8 cellular contexts compared by ENCODE assay signal in genomic region chr2:166375736-166376487, GRCh38. TPM values are rescaled to one million over a fixed set of nuclear protein-coding genes. Genes with fewer than 3 reads are reported as not detected.
DNase-seq lines count a peak whose midpoint lies in the region; ATAC-seq and FAIRE-seq lines count a peak whose summit lies in the region.

Gene SCN9A (minus strand): TSS chr2:166375944. CDS start chr2:166311756, 64,188 bp downstream.

- H3K9me3 Mint-ChIP-seq in activated CD4-positive, alpha-beta T cell treated with anti-CD3 and anti-CD28 coated beads, Interleukin-2, amount 10 ng/mL, durations not matched to agents 24 days and 14 days = peaks cover 4% of the 10 kb centered on the region
- H3K9me3 Mint-ChIP-seq in naive thymus-derived CD8-positive, alpha-beta T cell = peaks cover 0 to 2% (median 0%) of the 10 kb centered on the region in 9 donors

- WGBS in urinary bladder = under 1% methylated on average over 45 of the region's 45 CpGs

- FAIRE-seq in frontal cortex (lab: Jason Lieb, UNC) = no peak

- intact Hi-C loops in activated CD4-positive, alpha-beta T cell treated with anti-CD3 and anti-CD28 coated beads, Interleukin-2, amount 10 ng/mL, durations not matched to agents 24 days and 14 days (cut with micrococcal nuclease) = no loop called here

- no peaks in the 10 kb centered on the region for H3K36me3 Mint-ChIP-seq in activated CD4-positive, alpha-beta T cell treated with anti-CD3 and anti-CD28 coated beads, Interleukin-2, amount 10 ng/mL, durations not matched to agents 24 days and 14 days (ENCODE audit: low read depth)
- no peaks in the 10 kb centered on the region for H3K36me3 Mint-ChIP-seq in naive thymus-derived CD8-positive, alpha-beta T cell

- H3K4me3 Mint-ChIP-seq in activated CD4-positive, alpha-beta T cell treated with anti-CD3 and anti-CD28 coated beads, Interleukin-2, amount 10 ng/mL, durations not matched to agents 24 days and 14 days = peak within 1 kb of the TSS; percentile 77
- H3K4me3 Mint-ChIP-seq in naive thymus-derived CD8-positive, alpha-beta T cell = peak within 1 kb of the TSS; percentile 52 to 85 (median 74)

- H3K4me1 ChIP-seq in urinary bladder (ENCODE audit: insufficient read depth) = no peaks in the 10 kb centered on the region

- H3K27me3 Mint-ChIP-seq in activated CD4-positive, alpha-beta T cell treated with anti-CD3 and anti-CD28 coated beads, Interleukin-2, amount 10 ng/mL, durations not matched to agents 24 days and 14 days = peaks cover 40% of the 10 kb centered on the region
- peaks cover 13 to 32% (median 22%) of the 10 kb centered on the region in 5 donors for H3K27me3 Mint-ChIP-seq in naive thymus-derived CD8-positive, alpha-beta T cell

- DNase-seq in activated CD4-positive, alpha-beta T cell treated with anti-CD3 and anti-CD28 coated beads, Interleukin-2, amount 10 ng/mL, durations not matched to agents 24 days and 14 days = peak; percentile 80
- DNase-seq in activated CD4-positive, alpha-beta T cell treated with anti-CD3 and anti-CD28 coated beads for 1 hour = no peak
- DNase-seq in NCI-H2196 treated with DMSO at 0.1 percent for 48 hours (lab: John Stamatoyannopoulos, UW; ENCODE audit: unreplicated experiment) (peak; percentile 77), frontal cortex (ENCODE audit: low spot score in 2 of 2) (peak; percentile 38 to 53)
- DNase-seq in activated CD8-positive, alpha-beta memory T cell treated with anti-CD3 and anti-CD28 coated beads, Interleukin-2, amount 50 U/mL, for 48 hours = peak; percentile 53
- DNase-seq in naive thymus-derived CD8-positive, alpha-beta T cell = peak in 4 of 10 donors; percentile 1 to 59 (median 12)

- POLR2A ChIA-PET in naive thymus-derived CD8-positive, alpha-beta T cell (lab: Charles Lee) = no interaction called here

- H3K27ac Mint-ChIP-seq in activated CD4-positive, alpha-beta T cell treated with anti-CD3 and anti-CD28 coated beads, Interleukin-2, amount 10 ng/mL, durations not matched to agents 24 days and 14 days = no peak within 1 kb of the TSS
- peak within 1 kb of the TSS in 1 of 10 donors; percentile 1 for H3K27ac Mint-ChIP-seq in naive thymus-derived CD8-positive, alpha-beta T cell

- peak; percentile 59 for ATAC-seq in HG02943 (IDR thresholded peaks at IDR 0.05; ENCODE audit: low read depth, unreplicated experiment)
- peak; percentile 44 to 60 for ATAC-seq in naive thymus-derived CD8-positive, alpha-beta T cell

- peaks cover 13% of the 10 kb centered on the region for H3K4me1 Mint-ChIP-seq in activated CD4-positive, alpha-beta T cell treated with anti-CD3 and anti-CD28 coated beads, Interleukin-2, amount 10 ng/mL, durations not matched to agents 24 days and 14 days
- H3K4me1 Mint-ChIP-seq in naive thymus-derived CD8-positive, alpha-beta T cell = peaks cover 7 to 15% (median 12%) of the 10 kb centered on the region in 4 donors

- H3K4me3 ChIP-seq in urinary bladder (ENCODE audit: low read depth, low read length) = peak within 1 kb of the TSS; percentile 46

- H3K27ac ChIP-seq in urinary bladder (ENCODE audit: low read depth) = no peak within 1 kb of the TSS

- no peaks in the 10 kb centered on the region for H3K36me3 ChIP-seq in urinary bladder (ENCODE audit: insufficient read depth)

RNA-seq across cellular contexts. Expression of gene SCN9A, which starts in this region (rescaled TPM):
- not detected in 2 replicates for total RNA-seq in activated CD4-positive, alpha-beta T cell treated with anti-CD3 and anti-CD28 coated beads, Interleukin-2, amount 10 ng/mL, durations not matched to agents 24 days and 14 days
- total RNA-seq in frontal cortex = 68.5 TPM
- total RNA-seq in naive thymus-derived CD8-positive, alpha-beta T cell = not detected
- polyA plus RNA-seq in naive thymus-derived CD8-positive, alpha-beta T cell = under 1 TPM in 1 of 3 donors, not detected in 2; 0.16 TPM
- 32.9 TPM for total RNA-seq in urinary bladder
- polyA plus RNA-seq in urinary bladder = 0.67 TPM

Comparison
In these comparisons a context has a peak if more than half of its experiments do, and no peak if none do; other contexts are left out.
1. RNA of gene SCN9A (total RNA-seq): 68.5 TPM in frontal cortex (single experiment) and 32.9 TPM in urinary bladder (single experiment); not detected in naive thymus-derived CD8-positive, alpha-beta T cell and not detected in activated CD4-positive, alpha-beta T cell treated with anti-CD3 and anti-CD28 coated beads, Interleukin-2, amount 10 ng/mL, durations not matched to agents 24 days and 14 days; every median in the first group is over 10 times any median in the second.
2. Peak in DNase-seq in activated CD4-positive, alpha-beta T cell treated with anti-CD3 and anti-CD28 coated beads, Interleukin-2, amount 10 ng/mL, durations not matched to agents 24 days and 14 days; RNA of the gene not detected or under 1 TPM.
3. Peak in ATAC-seq in naive thymus-derived CD8-positive, alpha-beta T cell; RNA of the gene not detected or under 1 TPM.